Comparison of ENCODE assay signal across 8 cellular contexts in the genomic region with DNA sequence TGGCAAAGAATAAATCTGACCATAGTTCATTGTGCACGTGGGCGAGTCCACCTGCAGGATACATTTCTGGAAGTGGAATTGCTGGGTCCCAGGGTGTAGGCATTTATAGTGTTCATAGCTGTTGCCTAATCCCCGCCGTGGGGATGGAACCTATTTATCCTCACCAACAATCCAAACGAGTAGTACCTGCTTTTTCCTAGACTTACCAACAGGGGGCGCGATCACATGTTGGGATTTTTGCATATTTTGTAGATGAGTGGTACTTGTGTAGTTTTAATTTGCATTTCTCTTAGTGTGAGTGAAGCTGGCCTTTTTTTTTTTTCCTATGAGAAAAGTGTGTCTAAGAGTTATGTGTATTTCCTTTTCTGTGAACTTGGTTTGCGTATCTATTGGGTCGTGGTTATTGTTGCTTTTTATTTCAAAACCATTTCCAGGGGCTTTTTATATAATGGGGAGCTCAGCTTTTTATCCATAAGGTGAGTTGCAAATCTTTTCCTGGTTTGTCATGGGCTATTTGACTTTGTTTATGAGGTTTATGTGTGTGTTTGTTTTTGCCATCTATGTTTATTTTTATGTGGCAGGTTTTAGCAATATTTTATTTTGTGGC.
A peak's percentile ranks its signal among the peaks of the same experiment; 100 is the strongest.
DNase-seq lines count a peak whose midpoint lies in the region; ATAC-seq and TF ChIP-seq lines count a peak whose summit lies in the region.

No MANE protein-coding gene starts in this region.

- H3K27ac ChIP-seq in RWPE2 (ENCODE audit: poor library complexity, severe bottlenecking) (no peak overlapping the region), tibial nerve (no peak overlapping the region)

- H3K27me3 ChIP-seq in RWPE2 (ENCODE audit: insufficient read depth, poor library complexity, severe bottlenecking) (no peaks in the 10 kb centered on the region), tibial nerve (peaks cover 0 to 15% of the 10 kb centered on the region in 2 donors)

- H3K27me3 Mint-ChIP-seq in activated T-helper 17 cell treated with anti-CD3 and anti-CD28 coated beads, Interleukin-2, amount 50 U/mL, for 72 hours: peaks cover 16% of the 10 kb centered on the region

- TF ChIP-seq POLR2A in tibial nerve (IDR thresholded peaks at IDR 0.05): no peak

- H3K4me1 Mint-ChIP-seq in activated T-helper 17 cell treated with anti-CD3 and anti-CD28 coated beads, Interleukin-2, amount 50 U/mL, for 72 hours: peaks cover 6% of the 10 kb centered on the region

- no peak overlapping the region for H3K4me3 ChIP-seq in RWPE2 (ENCODE audit: severe bottlenecking)
- no peak overlapping the region for H3K4me3 ChIP-seq in tibial nerve

- H3K4me3 Mint-ChIP-seq in activated T-helper 17 cell treated with anti-CD3 and anti-CD28 coated beads, Interleukin-2, amount 50 U/mL, for 72 hours: no peak overlapping the region

- TF ChIP-seq CTCF in RWPE2 (IDR thresholded peaks at IDR 0.05; ENCODE audit: poor library complexity, severe bottlenecking): peak; percentile 81
- TF ChIP-seq CTCF in omental fat pad (IDR thresholded peaks at IDR 0.05): peak in 1 of 3 donors; percentile 53
- TF ChIP-seq CTCF in tibial nerve (IDR thresholded peaks at IDR 0.05): peak; percentile 63 to 70 (median 63)

- 29 to 32% methylated on average over 9 of the region's 9 CpGs for WGBS in tibial nerve, 2 donors

- no peaks in the 10 kb centered on the region for H3K9me3 Mint-ChIP-seq in activated T-helper 17 cell treated with anti-CD3 and anti-CD28 coated beads, Interleukin-2, amount 50 U/mL, for 72 hours

- DNase-seq in COLO829 (ENCODE audit: low spot score) (peak; percentile 64), HT1080 (ENCODE audit: low read depth) (peak; percentile 81), RWPE2 (ENCODE audit: low spot score) (peak; percentile 15), fibroblast of the conjunctiva (ENCODE audit: low read depth) (peak; percentile 80), omental fat pad (ENCODE audit: low spot score) (no peak), tibial nerve (ENCODE audit: low spot score in 2 of 2) (peak in 1 of 2 donors; percentile 70)

- H3K36me3 ChIP-seq in RWPE2 (ENCODE audit: low read depth): no peaks in the 10 kb centered on the region
- H3K36me3 ChIP-seq in tibial nerve: no peaks in the 10 kb centered on the region

- H3K9me3 ChIP-seq in RWPE2 (ENCODE audit: severe bottlenecking) (no peaks in the 10 kb centered on the region), tibial nerve (no peaks in the 10 kb centered on the region)

- no peak for TF ChIP-seq EP300 in tibial nerve (IDR thresholded peaks at IDR 0.05)

- no peak overlapping the region for H3K27ac Mint-ChIP-seq in activated T-helper 17 cell treated with anti-CD3 and anti-CD28 coated beads, Interleukin-2, amount 50 U/mL, for 72 hours

- ATAC-seq in RWPE2 (ENCODE audit: low read depth): peak; percentile 50; the same call in 2 of the 3 replicates
- peak; percentile 67 for ATAC-seq in activated T-helper 17 cell treated with anti-CD3 and anti-CD28 coated beads, Interleukin-2, amount 50 U/mL, for 72 hours (replicated peaks)
- peak; percentile 57 for ATAC-seq in omental fat pad (ENCODE audit: low FRiP score)
- no peak for ATAC-seq in GM19455 (IDR thresholded peaks at IDR 0.05; ENCODE audit: unreplicated experiment)

- H3K4me1 ChIP-seq in RWPE2 (ENCODE audit: insufficient read depth, poor library complexity, severe bottlenecking) (no peaks in the 10 kb centered on the region), tibial nerve (peaks cover 0 to 3% (median 1%) of the 10 kb centered on the region in 4 donors)

- H3K36me3 Mint-ChIP-seq in activated T-helper 17 cell treated with anti-CD3 and anti-CD28 coated beads, Interleukin-2, amount 50 U/mL, for 72 hours (ENCODE audit: low read depth): no peaks in the 10 kb centered on the region
